In genomic region chr5:141865406-141865805, GRCh38 we compare ENCODE assay signal across 1 cellular context.
TF ChIP-seq lines count a peak whose summit lies in the region.

No MANE protein-coding gene starts in this region.

TF ChIP-seq in H1, 55 proteins besides CTCF, POLR2A, EP300 and RAD21:
- TF ChIP-seq CBX5 (IDR thresholded peaks at IDR 0.05; ENCODE audit: low read depth, low read length) (no peak), SAP30 (IDR thresholded peaks at IDR 0.05; ENCODE audit: insufficient read depth, insufficient replicate concordance, low read length) (no peak), POLR2AphosphoS5 (IDR thresholded peaks at IDR 0.05; ENCODE audit: low read depth, low read length) (peak; percentile 49; the same call in 1 of the 2 replicates)
